ENCODE assay signal across 10 cellular contexts in genomic region chr20:44038681-44039123, GRCh38.
DNase-seq lines count a peak whose midpoint lies in the region; ATAC-seq and TF ChIP-seq lines count a peak whose summit lies in the region.
"Had no signal": no experiment of that assay in that cellular context is flagged by ENCODE, and none has a peak within 500 bp of the region (broad histone marks: within the 10 kb centered on the region; RNA-seq: fewer than 3 reads in every experiment).

No MANE protein-coding gene starts in this region.

- ATAC-seq in mucosa of descending colon (peak; percentile 73), lower lobe of right lung (no peak)

- H3K4me1 ChIP-seq in mucosa of descending colon (ENCODE audit: low read depth) (no peaks in the 10 kb centered on the region), lower lobe of right lung (no peaks in the 10 kb centered on the region)

- peak; percentile 82 for DNase-seq in Ammon's horn (ENCODE audit: low spot score)
- DNase-seq in NCI-H1092 (lab: John Stamatoyannopoulos, UW) = peak; percentile 78
- DNase-seq in amygdala (lab: John Stamatoyannopoulos, UW) = peak in 44 of 56 donors; percentile 6 to 92 (median 49)
- DNase-seq in mucosa of descending colon = no peak
- no peak for DNase-seq in lower lobe of right lung
- no peak for DNase-seq in CD1c-positive myeloid dendritic cell (ENCODE audit: extremely low spot score)
- DNase-seq in mesothelial cell of epicardium (ENCODE audit: low spot score in 2 of 2, unreplicated experiment in 2 of 2) = no peak
- DNase-seq in activated CD4-positive, alpha-beta T cell treated with anti-CD3 and anti-CD28 coated beads, Interleukin-2, amount 10 ng/mL, durations not matched to agents 24 days and 14 days = no peak
- DNase-seq: stimulated activated CD4-positive, alpha-beta T cell treated with anti-CD3 and anti-CD28 coated beads, Interleukin-4, amount 100 ng/mL, for 1 hour had no signal

- H3K36me3 ChIP-seq in mucosa of descending colon (ENCODE audit: low read depth) (no peaks in the 10 kb centered on the region), lower lobe of right lung (no peaks in the 10 kb centered on the region)

- H3K4me3 Mint-ChIP-seq in mesothelial cell of epicardium = no peak overlapping the region
- H3K4me3 Mint-ChIP-seq in activated CD4-positive, alpha-beta T cell treated with anti-CD3 and anti-CD28 coated beads, Interleukin-2, amount 10 ng/mL, durations not matched to agents 24 days and 14 days = no peak overlapping the region
- H3K4me3 Mint-ChIP-seq: activated T-cell treated with anti-CD3 and anti-CD28 coated beads, Interleukin-2, amount 50 U/mL, for 24 hours had no signal

- H3K27ac Mint-ChIP-seq in mesothelial cell of epicardium = no peak overlapping the region
- H3K27ac Mint-ChIP-seq in activated CD4-positive, alpha-beta T cell treated with anti-CD3 and anti-CD28 coated beads, Interleukin-2, amount 10 ng/mL, durations not matched to agents 24 days and 14 days = no peak overlapping the region
- H3K27ac Mint-ChIP-seq: activated T-cell treated with anti-CD3 and anti-CD28 coated beads, Interleukin-2, amount 50 U/mL, for 24 hours had no signal

- H3K27me3 ChIP-seq in lower lobe of right lung (ENCODE audit: low read depth) = no peaks in the 10 kb centered on the region

- H3K4me3 ChIP-seq in mucosa of descending colon (no peak overlapping the region), lower lobe of right lung (no peak overlapping the region)

- no peaks in the 10 kb centered on the region for H3K4me1 Mint-ChIP-seq in mesothelial cell of epicardium
- H3K4me1 Mint-ChIP-seq in activated CD4-positive, alpha-beta T cell treated with anti-CD3 and anti-CD28 coated beads, Interleukin-2, amount 10 ng/mL, durations not matched to agents 24 days and 14 days = peaks cover 11% of the 10 kb centered on the region

- H3K27ac ChIP-seq in lower lobe of right lung = no peak overlapping the region

- H3K9me3 Mint-ChIP-seq in mesothelial cell of epicardium = peaks cover 6% of the 10 kb centered on the region
- peaks cover 1% of the 10 kb centered on the region for H3K9me3 Mint-ChIP-seq in activated CD4-positive, alpha-beta T cell treated with anti-CD3 and anti-CD28 coated beads, Interleukin-2, amount 10 ng/mL, durations not matched to agents 24 days and 14 days
- H3K9me3 Mint-ChIP-seq: activated T-cell treated with anti-CD3 and anti-CD28 coated beads, Interleukin-2, amount 50 U/mL, for 24 hours had no signal

- intact Hi-C loops in mucosa of descending colon (cut with DNase I, micrococcal nuclease) (no loop called here), lower lobe of right lung (cut with DNase I) (no loop called here)
- intact Hi-C loops in activated CD4-positive, alpha-beta T cell treated with anti-CD3 and anti-CD28 coated beads, Interleukin-2, amount 10 ng/mL, durations not matched to agents 24 days and 14 days (cut with micrococcal nuclease) = no loop called here

- no peak for TF ChIP-seq CTCF in mucosa of descending colon (IDR thresholded peaks at IDR 0.05)
- no peak for TF ChIP-seq CTCF in lower lobe of right lung (IDR thresholded peaks at IDR 0.05)
- TF ChIP-seq CTCF in mesothelial cell of epicardium (IDR thresholded peaks at IDR 0.05; ENCODE audit: unreplicated experiment) = no peak

- H3K9me3 ChIP-seq in mucosa of descending colon = no peaks in the 10 kb centered on the region
- no peaks in the 10 kb centered on the region for H3K9me3 ChIP-seq in lower lobe of right lung

- no peaks in the 10 kb centered on the region for H3K36me3 Mint-ChIP-seq in mesothelial cell of epicardium
- peaks cover 2% of the 10 kb centered on the region for H3K36me3 Mint-ChIP-seq in activated CD4-positive, alpha-beta T cell treated with anti-CD3 and anti-CD28 coated beads, Interleukin-2, amount 10 ng/mL, durations not matched to agents 24 days and 14 days (ENCODE audit: low read depth)

- peaks cover 71% of the 10 kb centered on the region for H3K27me3 Mint-ChIP-seq in mesothelial cell of epicardium (ENCODE audit: low read depth)
- H3K27me3 Mint-ChIP-seq in activated CD4-positive, alpha-beta T cell treated with anti-CD3 and anti-CD28 coated beads, Interleukin-2, amount 10 ng/mL, durations not matched to agents 24 days and 14 days = peaks cover 51% of the 10 kb centered on the region

Comparison
In these comparisons a context has a peak if more than half of its experiments do, and no peak if none do; other contexts are left out.
1. DNase-seq: peak in Ammon's horn (single experiment), NCI-H1092 (single experiment) and amygdala (44 of 56); none in mucosa of descending colon (0 of 3), lower lobe of right lung (single experiment), CD1c-positive myeloid dendritic cell (single experiment), mesothelial cell of epicardium (0 of 2) and activated CD4-positive, alpha-beta T cell treated with anti-CD3 and anti-CD28 coated beads, Interleukin-2, amount 10 ng/mL, durations not matched to agents 24 days and 14 days (single experiment).